8 cellular contexts compared by ENCODE assay signal in the genomic region with DNA sequence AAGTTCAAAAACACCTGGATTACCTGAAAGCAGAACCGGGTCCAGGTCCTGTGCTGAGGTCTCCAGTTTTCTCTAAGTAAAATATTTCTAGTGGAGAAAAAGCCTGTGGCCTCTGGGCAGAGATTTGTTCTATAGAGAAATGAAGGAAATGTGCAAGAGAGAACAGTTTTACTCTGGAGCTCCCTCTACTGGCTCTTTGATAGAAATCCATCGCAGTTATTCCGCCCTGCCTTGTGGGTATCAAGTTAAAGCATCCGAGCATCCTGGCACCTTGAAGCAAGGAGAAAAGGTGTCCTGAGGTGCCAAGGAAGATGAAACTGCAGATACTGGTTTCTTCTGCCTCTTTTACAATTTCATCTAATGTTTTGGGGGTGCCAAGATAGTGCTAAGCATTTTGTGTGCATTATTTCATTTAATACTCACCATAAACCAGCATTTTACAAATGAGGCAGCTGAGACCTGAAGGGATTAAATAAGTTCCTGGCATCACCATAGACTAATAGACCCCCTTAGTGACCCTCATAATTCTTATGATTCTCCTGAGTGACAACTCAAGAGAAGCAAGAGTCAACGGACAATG.
DNase-seq lines count a peak whose midpoint lies in the region; ATAC-seq and TF ChIP-seq lines count a peak whose summit lies in the region.

No MANE protein-coding gene starts in this region.

- CTCF ChIA-PET in activated CD4-positive, alpha-beta T cell treated with anti-CD3 and anti-CD28 coated beads for 36 hours (lab: Charles Lee): interaction anchor here (0.5 to 2.1 kb wide), 17 partner anchors 9 to 470 kb away, joined by 3 to 9 read pairs (median 4); no protein-coding TSS in a partner anchor
- CTCF ChIA-PET in mammary epithelial cell (lab: Charles Lee; ENCODE audit: low non-redundant PET): interaction anchor here (0.6 to 1.6 kb wide), 4 partner anchors 63 to 284 kb away, joined by 3 to 18 read pairs (median 4); no protein-coding TSS in a partner anchor

- no peaks in the 10 kb centered on the region for H3K4me1 Mint-ChIP-seq in activated CD4-positive, alpha-beta T cell treated with anti-CD3 and anti-CD28 coated beads for 36 hours

- H2AFZ ChIP-seq in mammary epithelial cell (ENCODE audit: low read depth, low read length) (no peak overlapping the region), mesenchymal stem cell (ENCODE audit: low read depth, low read length) (no peak overlapping the region)

- no peak overlapping the region for H4K8ac ChIP-seq in mesenchymal stem cell (ENCODE audit: low read length)

- H3K79me2 ChIP-seq in mammary epithelial cell (ENCODE audit: insufficient read depth, low read length): no peaks in the 10 kb centered on the region

- no peak overlapping the region for H3K27ac ChIP-seq in mammary epithelial cell (ENCODE audit: insufficient read depth, low read depth, low read length)
- H3K27ac ChIP-seq in mesenchymal stem cell (ENCODE audit: low read length, poor library complexity, severe bottlenecking): no peak overlapping the region

- H4K20me1 ChIP-seq in mammary epithelial cell (ENCODE audit: insufficient read depth, low read length): no peaks in the 10 kb centered on the region

- H3K4ac ChIP-seq in mesenchymal stem cell (ENCODE audit: low read depth in 1 of 2, low read length in 2 of 2): no peak overlapping the region

- H3K4me3 ChIP-seq in mammary epithelial cell (replicated peaks in 1 of 3; ENCODE audit: insufficient read depth in 1 of 3, low read depth in 2 of 3, low read length in 3 of 3) (no peak overlapping the region), mesenchymal stem cell (ENCODE audit: insufficient read depth in 1 of 2, low read depth in 1 of 2, low read length in 2 of 2) (no peak overlapping the region)

- no peaks in the 10 kb centered on the region for H3K36me3 ChIP-seq in mammary epithelial cell (ENCODE audit: insufficient read depth, low read length)
- H3K36me3 ChIP-seq in mesenchymal stem cell (ENCODE audit: control insufficient read depth in 1 of 2, insufficient read depth in 2 of 2, low read depth in 1 of 2, low read length in 2 of 2): no peaks in the 10 kb centered on the region

- no TSS peak for BruUV-seq in mammary epithelial cell (replicated peaks; lab: Mats Ljungman, UMichigan)

- H4K91ac ChIP-seq in mesenchymal stem cell (ENCODE audit: low read length): no peak overlapping the region

- intact Hi-C loops in activated CD4-positive, alpha-beta T cell treated with anti-CD3 and anti-CD28 coated beads for 36 hours (cut with DNase I, micrococcal nuclease): loop anchor here (2.0 kb wide), 1 partner anchor 63 kb away; no protein-coding TSS in a partner anchor
- intact Hi-C loops in mammary epithelial cell (cut with micrococcal nuclease): loop anchor here (1.0 kb wide), 2 partner anchors 59 to 63 kb away; no protein-coding TSS in a partner anchor

- H3K9me3 Mint-ChIP-seq in activated CD4-positive, alpha-beta T cell treated with anti-CD3 and anti-CD28 coated beads for 36 hours (ENCODE audit: low read depth): no peaks in the 10 kb centered on the region

- dilution Hi-C loops in mammary epithelial cell (cut with HindIII; ENCODE audit: low sequenced_read_pairs): no loop called here

- H2BK12ac ChIP-seq in mesenchymal stem cell (ENCODE audit: low read length in 2 of 2): no peak overlapping the region

- POLR2A ChIA-PET in activated CD4-positive, alpha-beta T cell treated with anti-CD3 and anti-CD28 coated beads for 36 hours (lab: Charles Lee): interaction anchor here (0.7 kb wide), 1 partner anchor 278 kb away, joined by 3 read pairs; no protein-coding TSS in a partner anchor

- in situ Hi-C loops in mammary epithelial cell (cut with MboI; ENCODE audit: low sequenced_read_pairs in 2 of 2): no loop called here

- no peak overlapping the region for H2BK15ac ChIP-seq in mesenchymal stem cell (ENCODE audit: low read depth, poor library complexity, severe bottlenecking)

- no peak overlapping the region for H3K23ac ChIP-seq in mesenchymal stem cell (ENCODE audit: low read length in 2 of 2)

- TF ChIP-seq CTCF in mammary epithelial cell (conservative IDR thresholded peaks at IDR 0.05 in 1 of 2, IDR thresholded peaks at IDR 0.05 in 1 of 2; ENCODE audit: extremely low read depth in 1 of 2, insufficient read depth in 1 of 2, low read depth in 1 of 2, low read length in 2 of 2): peak; percentile 65 to 78

- no peak overlapping the region for H3K27ac Mint-ChIP-seq in activated CD4-positive, alpha-beta T cell treated with anti-CD3 and anti-CD28 coated beads for 36 hours

- H3K4me2 ChIP-seq in mammary epithelial cell (ENCODE audit: insufficient read depth, low read depth, low read length): no peak overlapping the region
- H3K4me2 ChIP-seq in mesenchymal stem cell (ENCODE audit: low read length, poor library complexity, severe bottlenecking): no peak overlapping the region

- H3K9ac ChIP-seq in mammary epithelial cell (ENCODE audit: insufficient read depth, low read length) (no peak overlapping the region), mesenchymal stem cell (ENCODE audit: low read length) (no peak overlapping the region)

- no peak overlapping the region for H2BK120ac ChIP-seq in mesenchymal stem cell (ENCODE audit: low read depth, low read length)

- H3K4me1 ChIP-seq in mammary epithelial cell (ENCODE audit: insufficient read depth, low read length) (no peaks in the 10 kb centered on the region), mesenchymal stem cell (ENCODE audit: control insufficient read depth, insufficient read depth, low read depth, low read length) (no peaks in the 10 kb centered on the region)

- WGBS in mammary epithelial cell (ENCODE audit: low coverage, missing lambda C conversion rate): 22% methylated on average over 5 of the region's 5 CpGs
- WGBS in mesenchymal stem cell: 14% methylated on average over 4 of the region's 5 CpGs

- no peak overlapping the region for H2BK5ac ChIP-seq in mesenchymal stem cell (ENCODE audit: low read depth, low read length, poor library complexity, severe bottlenecking)

- H3K4me3 Mint-ChIP-seq in activated CD4-positive, alpha-beta T cell treated with anti-CD3 and anti-CD28 coated beads for 36 hours: no peak overlapping the region

- H3K14ac ChIP-seq in mesenchymal stem cell (ENCODE audit: low read length in 2 of 2): no peak overlapping the region

- H3K18ac ChIP-seq in mesenchymal stem cell (ENCODE audit: low read depth in 1 of 2, low read length in 2 of 2): no peak overlapping the region

- H3K79me1 ChIP-seq in mesenchymal stem cell (replicated peaks; ENCODE audit: low read length, poor library complexity, severe bottlenecking): no peaks in the 10 kb centered on the region

- H3K9me3 ChIP-seq in mammary epithelial cell (replicated peaks; ENCODE audit: insufficient read depth, low read length) (no peaks in the 10 kb centered on the region), mesenchymal stem cell (ENCODE audit: control insufficient read depth, low read length) (no peaks in the 10 kb centered on the region)

- H3K27me3 ChIP-seq in mammary epithelial cell (ENCODE audit: insufficient read depth, low read length) (peaks cover 4% of the 10 kb centered on the region), mesenchymal stem cell (ENCODE audit: control insufficient read depth in 1 of 2, insufficient read depth in 1 of 2, low read length in 2 of 2) (peaks cover 53 to 71% of the 10 kb centered on the region in 2 experiments)

- no peak for DNase-seq in activated CD4-positive, alpha-beta T cell treated with anti-CD3 and anti-CD28 coated beads for 36 hours
- no peak for DNase-seq in activated CD4-positive, alpha-beta T cell treated with anti-CD3 and anti-CD28 coated beads for 48 hours
- DNase-seq in NCI-H748 treated with DMSO at 0.1 percent for 48 hours (lab: John Stamatoyannopoulos, UW): peak; percentile 61
- DNase-seq in mammary epithelial cell: no peak
- DNase-seq in mesenchymal stem cell: peak; percentile 49
- DNase-seq in stimulated activated naive CD4-positive, alpha-beta T cell treated with Interleukin-2 at 50 U/mL for 16 hours (lab: John Stamatoyannopoulos, UW): no peak

- peak; percentile 63 for ATAC-seq in activated CD4-positive, alpha-beta T cell treated with anti-CD3 and anti-CD28 coated beads for 36 hours
- ATAC-seq in HG03280 (IDR thresholded peaks at IDR 0.05; ENCODE audit: unreplicated experiment): peak; percentile 70
- ATAC-seq in HG03521 (IDR thresholded peaks at IDR 0.05; ENCODE audit: unreplicated experiment): no peak

- no peaks in the 10 kb centered on the region for H3K36me3 Mint-ChIP-seq in activated CD4-positive, alpha-beta T cell treated with anti-CD3 and anti-CD28 coated beads for 36 hours (ENCODE audit: low read depth)

- H2AK5ac ChIP-seq in mesenchymal stem cell (ENCODE audit: low read length, severe bottlenecking): no peak overlapping the region

- H3K27me3 Mint-ChIP-seq in activated CD4-positive, alpha-beta T cell treated with anti-CD3 and anti-CD28 coated beads for 36 hours: peaks cover 41% of the 10 kb centered on the region

Comparison
In these comparisons a context has a peak if more than half of its experiments do, and no peak if none do; other contexts are left out.
1. DNase-seq: peak in NCI-H748 treated with DMSO at 0.1 percent for 48 hours (single experiment) and mesenchymal stem cell (single experiment); none in activated CD4-positive, alpha-beta T cell treated with anti-CD3 and anti-CD28 coated beads for 36 hours (single experiment), activated CD4-positive, alpha-beta T cell treated with anti-CD3 and anti-CD28 coated beads for 48 hours (single experiment), mammary epithelial cell (single experiment) and stimulated activated naive CD4-positive, alpha-beta T cell treated with Interleukin-2 at 50 U/mL for 16 hours (single experiment).